9 cellular contexts compared by ENCODE assay signal in the genomic region with DNA sequence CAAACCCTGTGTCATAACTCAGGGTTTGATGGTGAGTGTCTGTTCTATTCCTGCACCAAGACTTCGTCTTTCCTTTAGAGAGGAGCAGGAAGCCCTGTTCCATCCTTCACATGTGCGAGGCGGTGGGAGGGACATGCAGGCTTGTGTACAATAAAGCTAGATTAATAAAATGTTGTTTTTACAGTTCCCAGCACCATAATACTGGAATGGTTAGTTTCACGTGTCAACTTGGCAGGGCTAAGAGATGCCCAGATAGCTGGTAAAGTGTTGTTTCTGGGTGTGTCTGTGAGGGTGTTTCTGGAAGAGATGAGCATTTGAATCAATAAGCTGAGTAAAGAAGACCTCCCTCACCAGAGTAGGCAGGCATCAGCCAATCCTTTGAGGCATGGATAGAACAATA.
"Had no signal": no experiment of that assay in that cellular context is flagged by ENCODE, and none has a peak within 500 bp of the region (broad histone marks: within the 10 kb centered on the region; RNA-seq: fewer than 3 reads in every experiment).

No MANE protein-coding gene starts in this region.

- H3K9me3 Mint-ChIP-seq: GM23338, HFFc6 had no signal

- H3K27ac Mint-ChIP-seq: GM23338, H9, HFFc6 had no signal

- H3K36me3 ChIP-seq: HAP-1 had no signal

- DNase-seq: GM23248, GOT3, H7, H9, HCEC 1CT, HFFc6 had no signal

- H3K4me3 ChIP-seq: GM23248, GM23338, HAP-1 had no signal

- H3K9me3 ChIP-seq: HAP-1 had no signal

- H3K4me3 Mint-ChIP-seq: GM23338, H9, HFFc6 had no signal

- H3K27ac ChIP-seq: GM23248 had no signal

- ATAC-seq: GM23338, HCT116 had no signal
